In the genomic region with DNA sequence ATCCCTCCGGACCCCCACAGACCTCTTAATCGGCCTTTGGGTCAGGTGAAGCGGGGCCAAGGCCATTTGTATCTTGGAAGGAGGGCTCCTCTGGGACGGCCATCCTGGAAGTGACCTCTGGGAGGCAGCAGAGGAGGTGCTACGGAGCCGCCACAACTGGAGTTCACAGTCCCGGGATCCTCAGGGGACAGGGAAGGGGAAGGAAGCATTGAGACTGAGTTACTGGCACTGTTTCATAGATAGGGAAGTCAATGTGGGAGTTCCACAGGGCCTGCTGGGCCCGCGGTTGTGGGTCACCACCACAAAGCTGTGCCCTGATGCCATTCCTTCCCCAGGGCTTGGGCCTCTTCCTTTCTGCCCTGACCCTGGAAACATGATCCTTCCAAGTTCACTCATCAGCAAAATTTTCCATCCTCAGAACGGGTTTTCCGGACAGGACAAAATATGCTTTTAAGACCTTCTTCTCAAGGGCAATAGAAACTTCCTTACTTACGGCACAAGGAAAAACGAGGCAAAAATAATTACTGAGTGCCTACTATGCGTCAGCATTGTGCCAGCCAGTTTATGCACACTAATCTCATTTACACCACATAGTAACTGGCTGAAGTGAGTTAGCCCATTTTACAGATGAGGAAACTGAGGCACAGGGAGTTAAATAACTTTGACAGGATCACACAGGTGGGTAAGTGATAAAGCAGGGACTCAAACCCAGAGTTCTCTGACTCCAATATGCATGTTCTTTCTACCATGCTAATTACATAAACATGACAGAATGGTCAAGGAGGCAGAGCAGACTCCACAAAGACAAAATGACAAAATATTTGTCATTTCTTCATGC, we compare ENCODE assay signal across 1 cellular context.
TF ChIP-seq lines count a peak whose summit lies in the region.

No MANE protein-coding gene starts in this region.

TF ChIP-seq in HCT116, 20 proteins besides CTCF, POLR2A, EP300 and RAD21 (continued from another document):
- TF ChIP-seq, protein P1, sequence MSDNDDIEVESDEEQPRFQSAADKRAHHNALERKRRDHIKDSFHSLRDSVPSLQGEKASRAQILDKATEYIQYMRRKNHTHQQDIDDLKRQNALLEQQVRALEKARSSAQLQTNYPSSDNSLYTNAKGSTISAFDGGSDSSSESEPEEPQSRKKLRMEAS (IDR thresholded peaks at IDR 0.05): no peak
